15 cellular contexts compared by ENCODE assay signal in genomic region chr2:106098664-106099063, GRCh38.
DNase-seq lines count a peak whose midpoint lies in the region; ATAC-seq and TF ChIP-seq lines count a peak whose summit lies in the region.
"Had no signal": no experiment of that assay in that cellular context is flagged by ENCODE, and none has a peak within 500 bp of the region (broad histone marks: within the 10 kb centered on the region; RNA-seq: fewer than 3 reads in every experiment).

No MANE protein-coding gene starts in this region.

- CTCF ChIA-PET in CD4-positive, alpha-beta T cell (lab: Charles Lee), result interaction anchor here (1.1 to 2.1 kb wide), 3 partner anchors 12 to 349 kb away, joined by 3 to 7 read pairs (median 4); no protein-coding TSS in a partner anchor
- CTCF ChIA-PET in T-cell (lab: Charles Lee), result interaction anchor here (0.7 to 2.0 kb wide), 4 partner anchors 14 to 730 kb away, joined by 3 to 6 read pairs (median 5); no protein-coding TSS in a partner anchor
- CTCF ChIA-PET in naive thymus-derived CD4-positive, alpha-beta T cell (lab: Charles Lee), result interaction anchor here (0.6 to 2.7 kb wide), 7 partner anchors 192 to 525 kb away, joined by 3 to 13 read pairs (median 3); no protein-coding TSS in a partner anchor

- H3K9me3 ChIP-seq in CD4-positive, alpha-beta T cell (ENCODE audit: control insufficient read depth, low read length), result no peaks in the 10 kb centered on the region
- H3K9me3 ChIP-seq in naive thymus-derived CD4-positive, alpha-beta T cell (ENCODE audit: control insufficient read depth in 2 of 3, low read length in 3 of 3), result no peaks in the 10 kb centered on the region

- peaks cover 35 to 41% of the 10 kb centered on the region in 2 donors for H3K4me1 ChIP-seq in naive thymus-derived CD4-positive, alpha-beta T cell (ENCODE audit: control insufficient read depth in 2 of 2, insufficient read depth in 2 of 2, low read length in 2 of 2)

- no peaks in the 10 kb centered on the region for H3K9me3 Mint-ChIP-seq in activated T-cell treated with anti-CD3 and anti-CD28 coated beads, Interleukin-2, amount 50 U/mL, for 72 hours
- no peaks in the 10 kb centered on the region for H3K9me3 Mint-ChIP-seq in CD4-positive, alpha-beta T cell
- H3K9me3 Mint-ChIP-seq in T-cell, result no peaks in the 10 kb centered on the region
- H3K9me3 Mint-ChIP-seq in naive thymus-derived CD4-positive, alpha-beta T cell, result peaks cover 0 to 4% (median 0%) of the 10 kb centered on the region in 11 donors

- TF ChIP-seq CTCF in CD4-positive, alpha-beta T cell (IDR thresholded peaks at IDR 0.05), result no peak

- no peak for ATAC-seq in activated T-cell treated with anti-CD3 and anti-CD28 coated beads, Interleukin-2, amount 50 U/mL, for 72 hours (replicated peaks in 1 of 2)
- ATAC-seq in CD4-positive, alpha-beta T cell (ENCODE audit: poor library complexity), result no peak
- ATAC-seq in T-cell (replicated peaks in 1 of 4), result no peak
- ATAC-seq in naive thymus-derived CD4-positive, alpha-beta T cell, result no peak

- H3K4me3 Mint-ChIP-seq in activated T-cell treated with anti-CD3 and anti-CD28 coated beads, Interleukin-2, amount 50 U/mL, for 72 hours, result no peak overlapping the region
- no peak overlapping the region for H3K4me3 Mint-ChIP-seq in CD4-positive, alpha-beta T cell
- H3K4me3 Mint-ChIP-seq in T-cell, result no peak overlapping the region
- peak overlapping the region in 4 of 10 donors; percentile 1 to 36 (median 10) for H3K4me3 Mint-ChIP-seq in naive thymus-derived CD4-positive, alpha-beta T cell

- peaks cover 0 to 37% (median 4%) of the 10 kb centered on the region in 3 experiments for H3K36me3 ChIP-seq in naive thymus-derived CD4-positive, alpha-beta T cell (ENCODE audit: control insufficient read depth in 2 of 3, insufficient read depth in 3 of 3, low read length in 3 of 3)

- H3K27ac ChIP-seq in CD4-positive, alpha-beta T cell (ENCODE audit: low read depth, low read length), result no peak overlapping the region
- H3K27ac ChIP-seq in naive thymus-derived CD4-positive, alpha-beta T cell (ENCODE audit: low read depth, low read length), result no peak overlapping the region

- H3K27me3 Mint-ChIP-seq in activated T-cell treated with anti-CD3 and anti-CD28 coated beads, Interleukin-2, amount 50 U/mL, for 72 hours (ENCODE audit: low read depth), result no peaks in the 10 kb centered on the region
- H3K27me3 Mint-ChIP-seq in CD4-positive, alpha-beta T cell, result no peaks in the 10 kb centered on the region
- H3K27me3 Mint-ChIP-seq in T-cell, result no peaks in the 10 kb centered on the region
- no peaks in the 10 kb centered on the region for H3K27me3 Mint-ChIP-seq in naive thymus-derived CD4-positive, alpha-beta T cell

- intact Hi-C loops in CD4-positive, alpha-beta T cell (cut with DNase I, micrococcal nuclease), result loop anchor here (5.0 to 10.0 kb wide), 4 partner anchors 166 to 764 kb away; partner anchors contain the start of gene C2orf49 (in 1 of the 2)
- intact Hi-C loops in naive thymus-derived CD4-positive, alpha-beta T cell (cut with micrococcal nuclease), result loop anchor here (5.0 kb wide), 3 partner anchors 121 to 771 kb away; partner anchors contain the start of gene TGFBRAP1 (in 1 of the 2)

- POLR2A ChIA-PET in CD4-positive, alpha-beta T cell (lab: Charles Lee), result interaction anchor here (1.0 to 7.0 kb wide), 7 partner anchors 14 to 352 kb away, joined by 3 to 64 read pairs (median 22); no protein-coding TSS in a partner anchor
- POLR2A ChIA-PET in T-cell (lab: Charles Lee), result no interaction called here
- POLR2A ChIA-PET in naive thymus-derived CD4-positive, alpha-beta T cell (lab: Charles Lee), result interaction anchor here (0.9 to 4.1 kb wide), 3 partner anchors 13 to 321 kb away, joined by 4 to 21 read pairs (median 5); no protein-coding TSS in a partner anchor

- peaks cover 6 to 7% of the 10 kb centered on the region in 2 donors for H3K36me3 Mint-ChIP-seq in activated T-cell treated with anti-CD3 and anti-CD28 coated beads, Interleukin-2, amount 50 U/mL, for 72 hours (ENCODE audit: insufficient read depth in 2 of 2)
- H3K36me3 Mint-ChIP-seq in CD4-positive, alpha-beta T cell (ENCODE audit: low read depth), result peaks cover 60% of the 10 kb centered on the region
- peaks cover 55% of the 10 kb centered on the region for H3K36me3 Mint-ChIP-seq in T-cell
- H3K36me3 Mint-ChIP-seq in naive thymus-derived CD4-positive, alpha-beta T cell, result peaks cover 7 to 37% (median 19%) of the 10 kb centered on the region in 5 donors

- H3K4me3 ChIP-seq in naive thymus-derived CD4-positive, alpha-beta T cell (ENCODE audit: low read length), result no peak overlapping the region

- peaks cover 38% of the 10 kb centered on the region for H3K4me1 Mint-ChIP-seq in activated T-cell treated with anti-CD3 and anti-CD28 coated beads, Interleukin-2, amount 50 U/mL, for 72 hours (ENCODE audit: low read depth)
- H3K4me1 Mint-ChIP-seq in CD4-positive, alpha-beta T cell (ENCODE audit: low read depth), result peaks cover 49% of the 10 kb centered on the region
- H3K4me1 Mint-ChIP-seq in T-cell, result peaks cover 51 to 61% (median 56%) of the 10 kb centered on the region in 3 donors
- peaks cover 23 to 61% (median 49%) of the 10 kb centered on the region in 7 donors for H3K4me1 Mint-ChIP-seq in naive thymus-derived CD4-positive, alpha-beta T cell

- no peak for DNase-seq in activated T-cell treated with anti-CD3 and anti-CD28 coated beads, Interleukin-2, amount 50 U/mL, for 72 hours
- DNase-seq in activated T-cell treated with anti-CD3 and anti-CD28 coated beads for 4 hours (no peak), T-cell (no peak), OCI-M2 (lab: John Stamatoyannopoulos, UW; ENCODE audit: unreplicated experiment) (no peak), DMS 273 treated with DMSO at 0.1 percent for 48 hours (lab: John Stamatoyannopoulos, UW) (no peak)
- DNase-seq in CD4-positive, alpha-beta T cell, result no peak
- no peak for DNase-seq in naive thymus-derived CD4-positive, alpha-beta T cell
- DNase-seq: IMR-90; KG1; MM.1S; NCI-H1048; NCI-H1694; NCI-H2029 treated with DMSO at 0.1 percent for 48 hours; NCI-H446 treated with DMSO at 0.1 percent for 48 hours; NK-92 treated with Interleukin-12 subunit alpha and Interleukin-12 subunit beta, amount 100 ng/mL, for 24 hours had no signal

- H3K27ac Mint-ChIP-seq in activated T-cell treated with anti-CD3 and anti-CD28 coated beads, Interleukin-2, amount 50 U/mL, for 72 hours, result peak overlapping the region; percentile 53
- H3K27ac Mint-ChIP-seq in CD4-positive, alpha-beta T cell, result peak overlapping the region; percentile 95
- peak overlapping the region; percentile 85 to 94 for H3K27ac Mint-ChIP-seq in T-cell
- H3K27ac Mint-ChIP-seq in naive thymus-derived CD4-positive, alpha-beta T cell, result peak overlapping the region in 8 of 9 donors; percentile 80 to 97 (median 92)

- no peaks in the 10 kb centered on the region for H3K27me3 ChIP-seq in CD4-positive, alpha-beta T cell (ENCODE audit: control insufficient read depth, insufficient read depth, low read length)
- no peaks in the 10 kb centered on the region for H3K27me3 ChIP-seq in naive thymus-derived CD4-positive, alpha-beta T cell (ENCODE audit: control insufficient read depth in 2 of 2, insufficient read depth in 2 of 2, low read length in 2 of 2)

Comparison
In these comparisons a context has a peak if more than half of its experiments do, and no peak if none do; other contexts are left out.
1. POLR2A ChIA-PET loops: an anchor here in CD4-positive, alpha-beta T cell (1.0 to 7.0 kb wide) and naive thymus-derived CD4-positive, alpha-beta T cell (0.9 to 4.1 kb wide); none called in T-cell.